9 cellular contexts compared by ENCODE assay signal in genomic region chr4:112287258-112287873, GRCh38. TPM values are rescaled to one million over a fixed set of nuclear protein-coding genes. Genes with fewer than 3 reads are reported as not detected.
DNase-seq lines count a peak whose midpoint lies in the region; ATAC-seq, FAIRE-seq and TF ChIP-seq lines count a peak whose summit lies in the region.
"Had no signal": no experiment of that assay in that cellular context is flagged by ENCODE, and none has a peak within 500 bp of the region (broad histone marks: within the 10 kb centered on the region; RNA-seq: fewer than 3 reads in every experiment).

No MANE protein-coding gene starts in this region.

- ATAC-seq in HG02571 (IDR thresholded peaks at IDR 0.05; ENCODE audit: unreplicated experiment) (peak; percentile 24), HG03097 (IDR thresholded peaks at IDR 0.05; ENCODE audit: low FRiP score, unreplicated experiment) (no peak)

- intact Hi-C loops in spleen (cut with DNase I; ENCODE audit: low total_unique reads) = no loop called here

- CTCF ChIA-PET in activated CD4-positive, alpha-beta T cell treated with anti-CD3 and anti-CD28 coated beads, Interleukin-2, amount 10 ng/mL, durations not matched to agents 7 days and 5 days (lab: Charles Lee) = interaction anchor here (0.9 to 1.5 kb wide), 3 partner anchors 21 to 350 kb away, joined by 3 to 4 read pairs (median 3); partner anchors contain the start of genes LARP7 and ZGRF1

- TF ChIP-seq POLR2A in spleen (IDR thresholded peaks at IDR 0.05) = no peak
- TF ChIP-seq POLR2A in H54 (IDR thresholded peaks at IDR 0.05; ENCODE audit: low read depth, low read length) = no peak

- FAIRE-seq in H54 (lab: Jason Lieb, UNC) = no peak

- peaks cover 8 to 76% (median 62%) of the 10 kb centered on the region in 6 donors for H3K4me1 ChIP-seq in spleen

- peak overlapping the region; percentile 93 for H3K27ac Mint-ChIP-seq in activated CD4-positive, alpha-beta T cell treated with anti-CD3 and anti-CD28 coated beads, Interleukin-2, amount 10 ng/mL, durations not matched to agents 7 days and 5 days

- H3K27me3 ChIP-seq in SU-DHL-6 (ENCODE audit: low read length) = no peaks in the 10 kb centered on the region
- no peaks in the 10 kb centered on the region for H3K27me3 ChIP-seq in spleen (replicated peaks in 1 of 7)

- H3K36me3 ChIP-seq in SU-DHL-6 (ENCODE audit: low read length) = 0 out of 2 replicates have a peak, but pooled peaks cover 2% of the 10 kb centered on the region
- H3K36me3 ChIP-seq in spleen = no peaks in the 10 kb centered on the region

- H3K9ac ChIP-seq in SU-DHL-6 (ENCODE audit: low read length) = peak overlapping the region; percentile 63

- H4K20me1 ChIP-seq in SU-DHL-6 (ENCODE audit: low read depth, low read length) = no peaks in the 10 kb centered on the region

- no peak for TF ChIP-seq CTCF in SU-DHL-6 (IDR thresholded peaks at IDR 0.05; ENCODE audit: insufficient read depth, low read length, poor library complexity, severe bottlenecking)
- no peak for TF ChIP-seq CTCF in spleen (IDR thresholded peaks at IDR 0.05 in 8 of 11, conservative IDR thresholded peaks at IDR 0.05 in 3 of 11)

- peak overlapping the region; percentile 54 for H3K4me3 ChIP-seq in SU-DHL-6 (ENCODE audit: insufficient read depth, low read length, poor library complexity, severe bottlenecking)
- H3K4me3 ChIP-seq in spleen = peak overlapping the region in 1 of 8 donors; percentile 84

- DNase-seq in activated CD4-positive, alpha-beta T cell treated with anti-CD3 and anti-CD28 coated beads, Interleukin-2, amount 10 ng/mL, durations not matched to agents 7 days and 5 days = no peak
- DNase-seq in activated CD4-positive, alpha-beta T cell treated with anti-CD3 and anti-CD28 coated beads, Interleukin-2, amount 50 U/mL, for 1 hour = no peak
- DNase-seq in spleen = no peak
- no peak for DNase-seq in NCI-H82 (lab: John Stamatoyannopoulos, UW)
- no peak for DNase-seq in H54 (ENCODE audit: insufficient read length, low spot score)
- DNase-seq: NCI-H1694 treated with DMSO at 0.1 percent for 48 hours had no signal

- peaks cover 2% of the 10 kb centered on the region for H3K9me3 Mint-ChIP-seq in activated CD4-positive, alpha-beta T cell treated with anti-CD3 and anti-CD28 coated beads, Interleukin-2, amount 10 ng/mL, durations not matched to agents 7 days and 5 days

- H3K27ac ChIP-seq in SU-DHL-6 (ENCODE audit: low read depth, low read length) = peak overlapping the region; percentile 100
- H3K27ac ChIP-seq in spleen = peak overlapping the region; percentile 40 to 95 (median 92)

- H3K9me3 ChIP-seq in SU-DHL-6 (ENCODE audit: insufficient read depth, low read length) = peaks cover 8% of the 10 kb centered on the region; the same call in 1 of the 2 replicates
- peaks cover 0 to 3% (median 0%) of the 10 kb centered on the region in 8 donors for H3K9me3 ChIP-seq in spleen

- peaks cover 61% of the 10 kb centered on the region for H3K4me1 Mint-ChIP-seq in activated CD4-positive, alpha-beta T cell treated with anti-CD3 and anti-CD28 coated beads, Interleukin-2, amount 10 ng/mL, durations not matched to agents 7 days and 5 days

- H3K4me3 Mint-ChIP-seq in activated CD4-positive, alpha-beta T cell treated with anti-CD3 and anti-CD28 coated beads, Interleukin-2, amount 10 ng/mL, durations not matched to agents 7 days and 5 days = peak overlapping the region; percentile 92

- peak overlapping the region; percentile 98 for H3K4me2 ChIP-seq in SU-DHL-6 (ENCODE audit: low read depth, low read length, poor library complexity, severe bottlenecking)

- no peaks in the 10 kb centered on the region for H3K9me2 ChIP-seq in SU-DHL-6 (replicated peaks; ENCODE audit: insufficient read depth, low read length)

- H3K36me3 Mint-ChIP-seq in activated CD4-positive, alpha-beta T cell treated with anti-CD3 and anti-CD28 coated beads, Interleukin-2, amount 10 ng/mL, durations not matched to agents 7 days and 5 days (ENCODE audit: low read depth) = peaks cover 17% of the 10 kb centered on the region

- WGBS in spleen, 5 donors = 72 to 77% (median 74%) methylated on average over 7 of the region's 7 CpGs

- peak overlapping the region; percentile 19 for H2AFZ ChIP-seq in SU-DHL-6 (ENCODE audit: low read depth, low read length, severe bottlenecking)

- H3K27me3 Mint-ChIP-seq in activated CD4-positive, alpha-beta T cell treated with anti-CD3 and anti-CD28 coated beads, Interleukin-2, amount 10 ng/mL, durations not matched to agents 7 days and 5 days = no peaks in the 10 kb centered on the region

- H3K79me2 ChIP-seq in SU-DHL-6 (ENCODE audit: insufficient read depth, low read length) = peaks cover 34% of the 10 kb centered on the region

- POLR2A ChIA-PET in activated CD4-positive, alpha-beta T cell treated with anti-CD3 and anti-CD28 coated beads, Interleukin-2, amount 10 ng/mL, durations not matched to agents 7 days and 5 days (lab: Charles Lee) = no interaction called here

- H3F3A ChIP-seq in SU-DHL-6 (ENCODE audit: insufficient read depth) = peaks cover 37% of the 10 kb centered on the region

RNA-seq across cellular contexts. Expression of gene TIFA, which starts 1.7 kb away (rescaled TPM):
- 10 to 100 TPM; 27.0 to 29.4 TPM for total RNA-seq in activated CD4-positive, alpha-beta T cell treated with anti-CD3 and anti-CD28 coated beads, Interleukin-2, amount 10 ng/mL, durations not matched to agents 7 days and 5 days
- total RNA-seq in spleen = 10 to 100 TPM; 12.9 to 36.9 (median 19.2) TPM
- 10 to 100 TPM; 13.0 to 23.4 (median 15.2) TPM for polyA plus RNA-seq in spleen

RNA-seq across cellular contexts. Expression of gene ALPK1, which starts 9.8 kb away (rescaled TPM):
- 10 to 100 TPM; 17.3 to 18.3 TPM for total RNA-seq in activated CD4-positive, alpha-beta T cell treated with anti-CD3 and anti-CD28 coated beads, Interleukin-2, amount 10 ng/mL, durations not matched to agents 7 days and 5 days
- 10 to 100 TPM; 48.6 to 92.9 (median 62.6) TPM for total RNA-seq in spleen
- 1 to 10 TPM; 5.6 to 9.4 (median 8.7) TPM for polyA plus RNA-seq in spleen

RNA-seq across cellular contexts. Expression of gene AP1AR, which starts 55.8 kb away (rescaled TPM):
- 10 to 100 TPM in 1 of 2 experiments, 1 to 10 TPM in 1; 10.0 to 10.5 TPM for total RNA-seq in activated CD4-positive, alpha-beta T cell treated with anti-CD3 and anti-CD28 coated beads, Interleukin-2, amount 10 ng/mL, durations not matched to agents 7 days and 5 days
- total RNA-seq in spleen = 10 to 100 TPM; 17.3 to 32.4 (median 24.1) TPM
- 10 to 100 TPM in 2 of 3 donors, 1 to 10 TPM in 1; 9.7 to 14.3 (median 13.4) TPM for polyA plus RNA-seq in spleen
